ENCODE assay signal across 8 cellular contexts in genomic region chr3:155862290-155862982, GRCh38. TPM values are rescaled to one million over a fixed set of nuclear protein-coding genes. Genes with fewer than 3 reads are reported as not detected.
DNase-seq lines count a peak whose midpoint lies in the region; ATAC-seq, FAIRE-seq and TF ChIP-seq lines count a peak whose summit lies in the region.
"Not testable (repeated sequence)": the region's sequence is repeated elsewhere in the genome, so short reads cannot be mapped to it uniquely, and the experiment has no call there.

No MANE protein-coding gene starts in this region.

- H3K27ac Mint-ChIP-seq in T-cell, result peak overlapping the region; percentile 82 to 84
- H3K27ac Mint-ChIP-seq in activated CD8-positive, alpha-beta T cell treated with anti-CD3 and anti-CD28 coated beads for 36 hours, result peak overlapping the region; percentile 77
- H3K27ac Mint-ChIP-seq in activated naive CD8-positive, alpha-beta T cell treated with anti-CD3 and anti-CD28 coated beads for 36 hours, result peak overlapping the region; percentile 79
- H3K27ac Mint-ChIP-seq in stimulated activated naive CD8-positive, alpha-beta T cell treated with anti-CD3 and anti-CD28 coated beads, Interleukin-15, Interleukin-2, amounts not matched to agents 100 ng/mL and 50 ng/mL, for 24 hours, result peak overlapping the region; percentile 78

- CTCF ChIA-PET in T-cell (lab: Charles Lee), result interaction anchor here (1.2 to 2.3 kb wide), 3 partner anchors 9 to 57 kb away, joined by 3 to 13 read pairs (median 6); partner anchors contain the start of gene C3orf33 (in 2 of the 2)
- CTCF ChIA-PET in activated CD8-positive, alpha-beta T cell treated with anti-CD3 and anti-CD28 coated beads for 36 hours (lab: Charles Lee), result interaction anchor here (1.9 to 2.6 kb wide), 2 partner anchors 9 to 57 kb away, joined by 4 to 10 read pairs; partner anchors contain the start of gene C3orf33

- not testable (repeated sequence) for H3K4me1 ChIP-seq in small intestine (ENCODE audit: control insufficient read depth in 2 of 2, insufficient read depth in 1 of 2, low read depth in 1 of 2, low read length in 1 of 2)

- not testable (repeated sequence) for H3K27me3 ChIP-seq in small intestine (ENCODE audit: control insufficient read depth in 2 of 2, insufficient read depth in 2 of 2, low read length in 2 of 2)

- H3K9me3 ChIP-seq in small intestine (ENCODE audit: control insufficient read depth, low read depth), result not testable (repeated sequence)

- not testable (repeated sequence) for H3K4me3 ChIP-seq in small intestine (ENCODE audit: low read depth in 1 of 2, low read length in 2 of 2)

- TF ChIP-seq CTCF in activated CD8-positive, alpha-beta T cell treated with anti-CD3 and anti-CD28 coated beads for 36 hours (IDR thresholded peaks at IDR 0.05), result not testable (repeated sequence)

- ATAC-seq in T-cell (replicated peaks in 1 of 4), result peak; percentile 83 to 94 (median 88)
- peak; percentile 98 for ATAC-seq in activated CD8-positive, alpha-beta T cell treated with anti-CD3 and anti-CD28 coated beads for 36 hours

- H3K9me3 Mint-ChIP-seq in T-cell; activated CD8-positive, alpha-beta T cell treated with anti-CD3 and anti-CD28 coated beads for 36 hours; activated naive CD8-positive, alpha-beta T cell treated with anti-CD3 and anti-CD28 coated beads for 36 hours; stimulated activated naive CD8-positive, alpha-beta T cell treated with anti-CD3 and anti-CD28 coated beads, Interleukin-15, Interleukin-2, amounts not matched to agents 100 ng/mL and 50 ng/mL, for 24 hours: not testable (repeated sequence)

- H3K27me3 Mint-ChIP-seq in T-cell; activated CD8-positive, alpha-beta T cell treated with anti-CD3 and anti-CD28 coated beads for 36 hours; activated naive CD8-positive, alpha-beta T cell treated with anti-CD3 and anti-CD28 coated beads for 36 hours; stimulated activated naive CD8-positive, alpha-beta T cell treated with anti-CD3 and anti-CD28 coated beads, Interleukin-15, Interleukin-2, amounts not matched to agents 100 ng/mL and 50 ng/mL, for 24 hours: not testable (repeated sequence)

- not testable (repeated sequence) for H3K36me3 ChIP-seq in small intestine (ENCODE audit: control insufficient read depth in 2 of 2, insufficient read depth in 2 of 2, low read length in 2 of 2)

- H3K4me1 Mint-ChIP-seq in T-cell, result peaks cover 0 to 24% (median 16%) of the 10 kb centered on the region in 3 donors
- H3K4me1 Mint-ChIP-seq in activated CD8-positive, alpha-beta T cell treated with anti-CD3 and anti-CD28 coated beads for 36 hours (ENCODE audit: low read depth), result peaks cover 19% of the 10 kb centered on the region
- H3K4me1 Mint-ChIP-seq in activated naive CD8-positive, alpha-beta T cell treated with anti-CD3 and anti-CD28 coated beads for 36 hours, result peaks cover 27% of the 10 kb centered on the region
- H3K4me1 Mint-ChIP-seq in stimulated activated naive CD8-positive, alpha-beta T cell treated with anti-CD3 and anti-CD28 coated beads, Interleukin-15, Interleukin-2, amounts not matched to agents 100 ng/mL and 50 ng/mL, for 24 hours (ENCODE audit: low read depth), result peaks cover 29% of the 10 kb centered on the region

- not testable (repeated sequence) for FAIRE-seq in small intestine (lab: Jason Lieb, UNC)

- intact Hi-C loops in activated CD8-positive, alpha-beta T cell treated with anti-CD3 and anti-CD28 coated beads for 36 hours (cut with micrococcal nuclease), result not testable (repeated sequence)

- DNase-seq in HCEC 1CT, result peak; percentile 76
- DNase-seq in NCI-H446 (lab: John Stamatoyannopoulos, UW), result peak; percentile 38 to 71
- DNase-seq in T-cell, result peak in 33 of 34 experiments; percentile 15 to 62 (median 42)
- peak; percentile 88 for DNase-seq in activated CD8-positive, alpha-beta T cell treated with anti-CD3 and anti-CD28 coated beads for 36 hours
- peak; percentile 64 for DNase-seq in activated naive CD8-positive, alpha-beta T cell treated with anti-CD3 and anti-CD28 coated beads for 36 hours
- peak; percentile 65 for DNase-seq in fibroblast of peridontal ligament (ENCODE audit: extremely low read depth)
- DNase-seq in small intestine, result peak; percentile 56

- POLR2A ChIA-PET in T-cell (lab: Charles Lee), result interaction anchor here (0.6 to 0.7 kb wide), 4 partner anchors 10 to 1297 kb away, joined by 3 to 7 read pairs (median 4); partner anchors contain the start of gene CCNL1 (in 1 of the 2)
- POLR2A ChIA-PET in activated CD8-positive, alpha-beta T cell treated with anti-CD3 and anti-CD28 coated beads for 36 hours (lab: Charles Lee), result interaction anchor here (3.1 kb wide), 1 partner anchor 9 kb away, joined by 10 read pairs; no protein-coding TSS in a partner anchor

- H3K4me3 Mint-ChIP-seq in T-cell, result peak overlapping the region in 2 of 3 donors; percentile 13 to 28
- peak overlapping the region; percentile 29 for H3K4me3 Mint-ChIP-seq in activated CD8-positive, alpha-beta T cell treated with anti-CD3 and anti-CD28 coated beads for 36 hours
- H3K4me3 Mint-ChIP-seq in activated naive CD8-positive, alpha-beta T cell treated with anti-CD3 and anti-CD28 coated beads for 36 hours, result peak overlapping the region; percentile 43
- peak overlapping the region; percentile 35 for H3K4me3 Mint-ChIP-seq in stimulated activated naive CD8-positive, alpha-beta T cell treated with anti-CD3 and anti-CD28 coated beads, Interleukin-15, Interleukin-2, amounts not matched to agents 100 ng/mL and 50 ng/mL, for 24 hours

- 80 to 89% (median 81%) methylated on average over 12 of the region's 12 CpGs for WGBS in small intestine, 3 donors

- not testable (repeated sequence) for H3K27ac ChIP-seq in small intestine (ENCODE audit: low read depth in 1 of 2, low read length in 1 of 2)

- H3K36me3 Mint-ChIP-seq in T-cell; activated CD8-positive, alpha-beta T cell treated with anti-CD3 and anti-CD28 coated beads for 36 hours (ENCODE audit: low read depth); activated naive CD8-positive, alpha-beta T cell treated with anti-CD3 and anti-CD28 coated beads for 36 hours; stimulated activated naive CD8-positive, alpha-beta T cell treated with anti-CD3 and anti-CD28 coated beads, Interleukin-15, Interleukin-2, amounts not matched to agents 100 ng/mL and 50 ng/mL, for 24 hours (ENCODE audit: low read depth): not testable (repeated sequence)

RNA-seq across cellular contexts. Expression of gene GMPS, which starts 8.0 kb away (rescaled TPM):
- total RNA-seq in T-cell, result 10 to 100 TPM; 37.4 to 44.1 (median 40.6) TPM
- 100 to 1,000 TPM; 143 to 148 TPM for total RNA-seq in activated CD8-positive, alpha-beta T cell treated with anti-CD3 and anti-CD28 coated beads for 36 hours
- total RNA-seq in activated naive CD8-positive, alpha-beta T cell treated with anti-CD3 and anti-CD28 coated beads for 36 hours, result 100 to 1,000 TPM; 157 TPM
- 10 to 100 TPM in 2 of 3 donors, 1 to 10 TPM in 1; 8.9 to 23.8 (median 14.1) TPM for polyA plus RNA-seq in small intestine

RNA-seq across cellular contexts. Expression of gene SLC33A1, which starts 8.2 kb away (rescaled TPM):
- 10 to 100 TPM; 17.4 to 33.1 (median 28.5) TPM for total RNA-seq in T-cell
- 10 to 100 TPM; 18.5 to 19.8 TPM for total RNA-seq in activated CD8-positive, alpha-beta T cell treated with anti-CD3 and anti-CD28 coated beads for 36 hours
- 10 to 100 TPM; 16.3 to 17.2 TPM for total RNA-seq in activated naive CD8-positive, alpha-beta T cell treated with anti-CD3 and anti-CD28 coated beads for 36 hours
- 10 to 100 TPM in 1 of 3 donors, 1 to 10 TPM in 2; 2.9 to 16.9 (median 3.5) TPM for polyA plus RNA-seq in small intestine

RNA-seq across cellular contexts. Expression of gene C3orf33, which starts 56.4 kb away (rescaled TPM):
- total RNA-seq in T-cell, result 1 to 10 TPM; 1.2 to 3.2 (median 2.3) TPM
- total RNA-seq in activated CD8-positive, alpha-beta T cell treated with anti-CD3 and anti-CD28 coated beads for 36 hours, result 1 to 10 TPM; 2.4 to 3.6 TPM
- 1 to 10 TPM; 2.5 to 2.7 TPM for total RNA-seq in activated naive CD8-positive, alpha-beta T cell treated with anti-CD3 and anti-CD28 coated beads for 36 hours
- polyA plus RNA-seq in small intestine, result 1 to 10 TPM in 2 of 3 donors, under 1 TPM in 1; 0.89 to 3.4 (median 1.1) TPM
